8 cellular contexts compared by ENCODE assay signal in the genomic region with DNA sequence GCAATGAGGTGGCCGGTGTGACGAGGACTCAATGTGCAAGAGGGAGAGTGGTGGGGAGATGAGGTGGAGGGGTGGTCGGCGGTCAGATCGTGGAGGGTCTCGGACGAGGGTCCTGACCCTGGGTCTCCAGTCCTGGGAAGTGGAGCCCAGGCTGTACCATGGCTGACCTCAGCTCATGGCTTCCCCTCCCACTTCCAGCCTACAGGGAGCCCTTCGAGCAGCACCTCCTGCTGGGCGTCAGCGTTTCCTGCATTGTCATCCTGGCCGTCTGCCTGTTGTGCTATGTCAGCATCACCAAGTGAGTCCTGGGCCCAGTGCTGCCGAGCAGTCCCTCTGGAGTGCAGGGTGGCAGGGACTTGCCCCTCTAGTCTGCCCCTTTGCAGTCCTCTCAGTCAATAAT. TPM values are rescaled to one million over a fixed set of nuclear protein-coding genes. Genes with fewer than 3 reads are reported as not detected.
DNase-seq lines count a peak whose midpoint lies in the region; ATAC-seq and TF ChIP-seq lines count a peak whose summit lies in the region.

No MANE protein-coding gene starts in this region.

- intact Hi-C loops in posterior vena cava (cut with DNase I), result no loop called here

- DNase-seq in stimulated activated CD4-positive, alpha-beta T cell treated with anti-CD3 and anti-CD28 coated beads, Interleukin-12 subunit alpha, Interleukin-12 subunit beta, amount 100 ng/mL, for 48 hours (ENCODE audit: low read depth in 2 of 3, low spot score in 1 of 3), result peak in 2 of 3 donors; percentile 32 to 35
- DNase-seq in stimulated activated CD4-positive, alpha-beta T cell treated with anti-CD3 and anti-CD28 coated beads, Interleukin-2, amount 100 ng/mL, for 48 hours, result no peak
- DNase-seq in posterior vena cava (ENCODE audit: low spot score) (peak; percentile 92), cortex of kidney (lab: John Stamatoyannopoulos, UW) (no peak)

- peak; percentile 38; the same call in 1 of the 2 replicates for TF ChIP-seq CTCF in WI38 (IDR thresholded peaks at IDR 0.05; ENCODE audit: low read depth, low read length)

- H3K4me3 ChIP-seq in WI38 (ENCODE audit: low read depth, low read length), result no peak overlapping the region

- ATAC-seq in esophagus mucosa, result peak; percentile 60
- no peak for ATAC-seq in GM21423 (IDR thresholded peaks at IDR 0.05; ENCODE audit: unreplicated experiment)
- no peak for ATAC-seq in HG02642 (IDR thresholded peaks at IDR 0.05; ENCODE audit: poor library complexity, unreplicated experiment)

RNA-seq across cellular contexts. Expression of a gene that starts 41.8 kb away (rescaled TPM):
- total RNA-seq in esophagus mucosa (119 TPM), posterior vena cava (100 to 1,000 TPM in 1 of 2 donors, 10 to 100 TPM in 1; 99.2 to 112 TPM)

RNA-seq across cellular contexts. Expression of a gene that starts 46.4 kb away (rescaled TPM):
- 0.56 TPM for total RNA-seq in esophagus mucosa
- total RNA-seq in posterior vena cava, result under 1 TPM; 0.24 to 0.56 TPM

Comparison
In these comparisons a context has a peak if more than half of its experiments do, and no peak if none do; other contexts are left out.
1. DNase-seq: peak in stimulated activated CD4-positive, alpha-beta T cell treated with anti-CD3 and anti-CD28 coated beads, Interleukin-12 subunit alpha, Interleukin-12 subunit beta, amount 100 ng/mL, for 48 hours (2 of 3) and posterior vena cava (single experiment); none in stimulated activated CD4-positive, alpha-beta T cell treated with anti-CD3 and anti-CD28 coated beads, Interleukin-2, amount 100 ng/mL, for 48 hours (0 of 2) and cortex of kidney (single experiment).